Comparison of ENCODE assay signal across 8 cellular contexts in genomic region chr10:103598654-103599115, GRCh38.
DNase-seq lines count a peak whose midpoint lies in the region; ATAC-seq and TF ChIP-seq lines count a peak whose summit lies in the region.

No MANE protein-coding gene starts in this region.

- TF ChIP-seq CTCF in AG04450 (IDR thresholded peaks at IDR 0.05; ENCODE audit: low read depth, low read length) (peak; percentile 78), GM12865 (IDR thresholded peaks at IDR 0.05; ENCODE audit: insufficient read depth, low read depth, low read length, missing control alignments) (peak; percentile 50), ascending aorta (IDR thresholded peaks at IDR 0.05) (peak; percentile 53 to 71 (median 63)), hepatocyte (IDR thresholded peaks at IDR 0.05; ENCODE audit: poor library complexity) (peak; percentile 81), smooth muscle cell (IDR thresholded peaks at IDR 0.05; ENCODE audit: borderline replicate concordance, insufficient read depth, poor library complexity, severe bottlenecking) (peak; percentile 61)

- intact Hi-C loops in ascending aorta (cut with DNase I): loop anchor here (1.0 kb wide), 1 partner anchor 88 kb away; no protein-coding TSS in a partner anchor

- H4K20me1 ChIP-seq in hepatocyte (ENCODE audit: insufficient read depth, poor library complexity, severe bottlenecking) (no peaks in the 10 kb centered on the region), smooth muscle cell (ENCODE audit: low read depth) (peaks cover 32% of the 10 kb centered on the region)

- 38% methylated on average over 7 of the region's 7 CpGs for WGBS in hepatocyte (ENCODE audit: low lambda C conversion rate, missing lambda C conversion rate)
- WGBS in smooth muscle cell (ENCODE audit: low lambda C conversion rate): 51% methylated on average over 7 of the region's 7 CpGs

- H3K27ac ChIP-seq in AG04450 (ENCODE audit: low read depth, low read length) (no peak overlapping the region), ascending aorta (no peak overlapping the region), hepatocyte (peak overlapping the region; percentile 63), smooth muscle cell (ENCODE audit: low read depth) (no peak overlapping the region)

- H3K9ac ChIP-seq in smooth muscle cell (ENCODE audit: low read depth): no peak overlapping the region

- H3K9me3 ChIP-seq in AG04450 (ENCODE audit: control insufficient read depth, insufficient read depth, low read length): no peaks in the 10 kb centered on the region; the same call in 1 of the 2 replicates
- no peaks in the 10 kb centered on the region for H3K9me3 ChIP-seq in ascending aorta
- H3K9me3 ChIP-seq in hepatocyte (ENCODE audit: low read depth): no peaks in the 10 kb centered on the region
- no peaks in the 10 kb centered on the region for H3K9me3 ChIP-seq in smooth muscle cell (replicated peaks; ENCODE audit: low read depth)

- ATAC-seq in GM18519 (IDR thresholded peaks at IDR 0.05; ENCODE audit: low FRiP score, unreplicated experiment) (no peak), GM19467 (IDR thresholded peaks at IDR 0.05; ENCODE audit: unreplicated experiment) (no peak)

- peaks cover 0 to 11% of the 10 kb centered on the region in 2 donors for H3K4me1 ChIP-seq in ascending aorta
- peaks cover 12% of the 10 kb centered on the region for H3K4me1 ChIP-seq in hepatocyte (ENCODE audit: insufficient read depth)
- no peaks in the 10 kb centered on the region for H3K4me1 ChIP-seq in smooth muscle cell (ENCODE audit: low read depth)

- H3K4me2 ChIP-seq in hepatocyte (no peak overlapping the region), smooth muscle cell (no peak overlapping the region)

- H3K79me2 ChIP-seq in hepatocyte: no peaks in the 10 kb centered on the region
- H3K79me2 ChIP-seq in smooth muscle cell (ENCODE audit: low read depth): no peaks in the 10 kb centered on the region

- no peaks in the 10 kb centered on the region for H3K9me2 ChIP-seq in hepatocyte (replicated peaks; ENCODE audit: insufficient read depth)

- H3K27me3 ChIP-seq in AG04450 (ENCODE audit: control insufficient read depth, insufficient read depth, low read length) (no peaks in the 10 kb centered on the region), ascending aorta (no peaks in the 10 kb centered on the region), hepatocyte (no peaks in the 10 kb centered on the region), smooth muscle cell (ENCODE audit: low read depth) (no peaks in the 10 kb centered on the region)

- peaks cover 11% of the 10 kb centered on the region for H3F3A ChIP-seq in smooth muscle cell (ENCODE audit: low read depth)

- H2AFZ ChIP-seq in hepatocyte: no peak overlapping the region
- H2AFZ ChIP-seq in smooth muscle cell (ENCODE audit: low read depth): no peak overlapping the region

- H3K36me3 ChIP-seq in ascending aorta (peaks cover 12 to 16% of the 10 kb centered on the region in 2 donors), hepatocyte (replicated peaks; ENCODE audit: insufficient read depth, low read depth) (no peaks in the 10 kb centered on the region), smooth muscle cell (ENCODE audit: low read depth) (no peaks in the 10 kb centered on the region)

- DNase-seq in AG04450 (ENCODE audit: low read depth, low spot score) (peak; percentile 60), GM12865 (ENCODE audit: low read depth) (peak; percentile 37), NCI-H2107 treated with DMSO at 0.1 percent for 48 hours (lab: John Stamatoyannopoulos, UW; ENCODE audit: unreplicated experiment) (peak; percentile 33), ascending aorta (ENCODE audit: low spot score in 2 of 2) (no peak), hepatocyte (ENCODE audit: low spot score) (peak; percentile 85), smooth muscle cell (lab: John Stamatoyannopoulos, UW; ENCODE audit: unreplicated experiment) (no peak)

- no peak overlapping the region for H3K4me3 ChIP-seq in AG04450 (ENCODE audit: low read depth, low read length)
- no peak overlapping the region for H3K4me3 ChIP-seq in GM12865 (ENCODE audit: low read depth, low read length)
- H3K4me3 ChIP-seq in ascending aorta: no peak overlapping the region
- no peak overlapping the region for H3K4me3 ChIP-seq in hepatocyte
- H3K4me3 ChIP-seq in smooth muscle cell: no peak overlapping the region

- POLR2A ChIA-PET in AG04450 (lab: Yijun Ruan, JAX): interaction anchor here (1.0 kb wide), 1 partner anchor 88 kb away, joined by 3 read pairs; no protein-coding TSS in a partner anchor

- CTCF ChIA-PET in AG04450 (lab: Charles Lee): interaction anchor here (1.0 to 7.2 kb wide), 13 partner anchors 9 to 160 kb away, joined by 3 to 146 read pairs (median 7); no protein-coding TSS in a partner anchor

Comparison
In these comparisons a context has a peak if more than half of its experiments do, and no peak if none do; other contexts are left out.
1. DNase-seq: peak in AG04450 (single experiment), GM12865 (single experiment), NCI-H2107 treated with DMSO at 0.1 percent for 48 hours (single experiment) and hepatocyte (single experiment); none in ascending aorta (0 of 2) and smooth muscle cell (single experiment).
2. Peak in every context shown above with its lines, with median percentiles within 50 percentile points of each other: CTCF ChIP-seq.